In genomic region chr9:20224756-20225155, GRCh38 we compare ENCODE assay signal across 18 cellular contexts.
"Had no signal": no experiment of that assay in that cellular context is flagged by ENCODE, and none has a peak within 500 bp of the region (broad histone marks: within the 10 kb centered on the region; RNA-seq: fewer than 3 reads in every experiment).

No MANE protein-coding gene starts in this region.

- DNase-seq: activated CD4-positive, alpha-beta T cell treated with anti-CD3 and anti-CD28 coated beads, Interleukin-2, amount 10 ng/mL, durations not matched to agents 24 days and 14 days; activated CD4-positive, CD25-positive, alpha-beta regulatory T cell; activated CD8-positive, alpha-beta memory T cell treated with anti-CD3 and anti-CD28 coated beads, Interleukin-2, amount 50 U/mL, for 4 hours; activated gamma-delta T cell; activated T-cell treated with anti-CD3 and anti-CD28 coated beads, Interleukin-2, amount 50 U/mL, for 4 hours; amygdala; body of pancreas; cerebellar nuclear complex; effector memory CD8-positive, alpha-beta T cell; glutamatergic neuron; hippocampal formation; lower lobe of right lung; nucleus accumbens; sigmoid colon; stimulated activated naive B cell treated with anti-CD40 and anti-IgM and Interleukin-4, amounts not matched to agents 10 μg/mL and 1 μg/mL and 100 μg/mL, for 72 hours; upper lobe of left lung had no signal

- H3K4me3 ChIP-seq: body of pancreas, lower lobe of right lung, sigmoid colon, thoracic aorta, upper lobe of left lung had no signal

- H3K9me3 ChIP-seq: body of pancreas, lower lobe of right lung, sigmoid colon, thoracic aorta, upper lobe of left lung had no signal

- H3K36me3 ChIP-seq: lower lobe of right lung, sigmoid colon, thoracic aorta, upper lobe of left lung had no signal

- FAIRE-seq: islet of Langerhans had no signal

- ATAC-seq: activated T-cell treated with anti-CD3 and anti-CD28 coated beads, Interleukin-2, amount 50 U/mL, for 4 hours; body of pancreas; effector memory CD8-positive, alpha-beta T cell; lower lobe of right lung; stimulated activated naive B cell treated with anti-CD40 and anti-IgM and Interleukin-4, amounts not matched to agents 10 μg/mL and 1 μg/mL and 100 μg/mL, for 72 hours had no signal

- H3K4me1 ChIP-seq: lower lobe of right lung, sigmoid colon, upper lobe of left lung had no signal

- H3K27me3 ChIP-seq: body of pancreas, sigmoid colon, upper lobe of left lung had no signal

- H3K27ac ChIP-seq: body of pancreas, lower lobe of right lung, sigmoid colon, thoracic aorta, upper lobe of left lung had no signal
